25 cellular contexts compared by ENCODE assay signal in the genomic region with DNA sequence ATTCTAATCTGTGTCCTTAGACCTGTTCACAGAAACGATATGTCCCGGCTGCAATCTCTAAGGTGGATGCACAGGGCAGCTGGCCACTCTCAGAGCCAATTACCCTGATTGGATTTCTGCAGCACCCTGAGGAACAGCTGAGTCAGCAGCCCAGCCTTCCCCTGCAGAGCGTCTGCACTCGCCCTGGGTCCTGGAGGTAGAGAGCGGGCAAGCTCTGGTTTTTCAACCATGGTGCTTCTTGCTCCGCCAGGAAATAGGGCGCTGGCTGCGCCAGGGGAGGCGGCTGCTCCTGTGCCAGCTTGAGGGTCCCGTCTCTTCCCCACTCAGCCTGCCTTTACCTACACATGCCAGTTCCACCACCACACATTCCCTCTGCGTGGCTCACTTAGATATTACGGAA. TPM values are rescaled to one million over a fixed set of nuclear protein-coding genes. Genes with fewer than 3 reads are reported as not detected.
A peak's percentile ranks its signal among the peaks of the same experiment; 100 is the strongest.
DNase-seq lines count a peak whose midpoint lies in the region; ATAC-seq, FAIRE-seq and TF ChIP-seq lines count a peak whose summit lies in the region.
"Had no signal": no experiment of that assay in that cellular context is flagged by ENCODE, and none has a peak within 500 bp of the region (broad histone marks: within the 10 kb centered on the region; RNA-seq: fewer than 3 reads in every experiment).

No MANE protein-coding gene starts in this region.

- H3K27me3 ChIP-seq in HepG2 (ENCODE audit: control insufficient read depth in 1 of 2, insufficient read depth in 2 of 2, low read length in 2 of 2), result no peaks in the 10 kb centered on the region
- no peaks in the 10 kb centered on the region for H3K27me3 ChIP-seq in spleen (replicated peaks in 1 of 7)
- H3K27me3 ChIP-seq: MG63 had no signal

- H3K4me2 ChIP-seq in HepG2 (ENCODE audit: low read depth, low read length), result no peak overlapping the region

- H3K27ac Mint-ChIP-seq in chondrocyte (ENCODE audit: unreplicated experiment), result no peak overlapping the region
- H3K27ac Mint-ChIP-seq: B cell; CD8-positive, alpha-beta T cell had no signal

- TF ChIP-seq EP300 in HepG2 (IDR thresholded peaks at IDR 0.05; ENCODE audit: low read depth in 2 of 2, low read length in 2 of 2) (no peak), HepG2 (CRISPR knock-in tag; IDR thresholded peaks at IDR 0.05; ENCODE audit: borderline replicate concordance) (no peak)

- peaks cover 15 to 51% of the 10 kb centered on the region in 2 experiments for H3K36me3 ChIP-seq in HepG2 (replicated peaks in 1 of 2; ENCODE audit: control insufficient read depth in 1 of 2, insufficient read depth in 2 of 2, low read length in 2 of 2)
- peaks cover under 1 to 100% (median 77%) of the 10 kb centered on the region in 6 donors for H3K36me3 ChIP-seq in spleen

- H3K27me3 Mint-ChIP-seq in chondrocyte (ENCODE audit: low read depth), result no peaks in the 10 kb centered on the region
- H3K27me3 Mint-ChIP-seq: B cell had no signal

- no peak for TF ChIP-seq POLR2A in HepG2 (IDR thresholded peaks at IDR 0.05; ENCODE audit: insufficient read depth in 1 of 2, low read depth in 2 of 2, low read length in 2 of 2)
- TF ChIP-seq POLR2A in spleen (IDR thresholded peaks at IDR 0.05), result no peak

- 100% methylated on average over 9 of the region's 12 CpGs for WGBS in HepG2 (ENCODE audit: low lambda C conversion rate)
- 87 to 97% (median 91%) methylated on average over 12 of the region's 12 CpGs for WGBS in spleen, 5 donors

- intact Hi-C loops in left ventricle myocardium superior (cut with micrococcal nuclease), result no loop called here
- intact Hi-C loops in left cardiac atrium (cut with DNase I), result no loop called here
- intact Hi-C loops in HepG2 (cut with micrococcal nuclease; ENCODE audit: unreplicated experiment), result no loop called here
- intact Hi-C loops in spleen (cut with DNase I; ENCODE audit: low total_unique reads), result no loop called here

- H3K9me3 ChIP-seq in HepG2 (ENCODE audit: low read length), result no peaks in the 10 kb centered on the region
- no peaks in the 10 kb centered on the region for H3K9me3 ChIP-seq in spleen
- H3K9me3 ChIP-seq: Caco-2, MG63 had no signal

- H4K20me1 ChIP-seq in HepG2 (ENCODE audit: insufficient read depth, low read length), result no peaks in the 10 kb centered on the region

- ATAC-seq in left ventricle myocardium superior, result peak; percentile 13
- ATAC-seq in left cardiac atrium, result no peak
- ATAC-seq in HepG2, result no peak
- ATAC-seq: CD8-positive, alpha-beta T cell; GM12878; PC-3 had no signal

- FAIRE-seq in HepG2 (lab: Jason Lieb, UNC), result no peak
- FAIRE-seq: G401.6, GM12878, H54 had no signal

- no peaks in the 10 kb centered on the region for H3K4me1 Mint-ChIP-seq in chondrocyte (ENCODE audit: low read depth)

- H2AFZ ChIP-seq in HepG2 (ENCODE audit: low read length), result no peak overlapping the region

- no peak for TF ChIP-seq RAD21 in HepG2 (CRISPR knock-in tag; IDR thresholded peaks at IDR 0.05)

- peaks cover 51% of the 10 kb centered on the region for H3K36me3 Mint-ChIP-seq in chondrocyte (ENCODE audit: low read depth)

- H3K27ac ChIP-seq in HepG2 (ENCODE audit: extremely low read length, insufficient read depth, low read length), result no peak overlapping the region
- no peak overlapping the region for H3K27ac ChIP-seq in spleen
- H3K27ac ChIP-seq: C4-2B had no signal

- TF ChIP-seq CTCF in chondrocyte (IDR thresholded peaks at IDR 0.05), result no peak
- no peak for TF ChIP-seq CTCF in HepG2 (CRISPR knock-in tag; IDR thresholded peaks at IDR 0.05)
- no peak for TF ChIP-seq CTCF in spleen (IDR thresholded peaks at IDR 0.05 in 8 of 11, conservative IDR thresholded peaks at IDR 0.05 in 3 of 11)

- CTCF ChIA-PET in HepG2 (lab: Yijun Ruan, JAX; ENCODE audit: low intra/inter-chr PET ratio, low total read pairs), result no interaction called here

- in situ Hi-C loops in HepG2 (cut with HindIII; ENCODE audit: extremely low pct_ligation_motif_present, low pct_unique_long_range_greater_than_20kb), result no loop called here

- DNase-seq in left ventricle myocardium superior (no peak), left cardiac atrium (no peak), chondrocyte (ENCODE audit: low spot score) (peak; percentile 75), HepG2 (ENCODE audit: low spot score) (no peak), spleen (peak; percentile 60), NCI-H187 treated with DMSO at 0.1 percent for 48 hours (lab: John Stamatoyannopoulos, UW) (no peak), NCI-H2029 treated with DMSO at 0.1 percent for 48 hours (lab: John Stamatoyannopoulos, UW) (no peak), NCI-H187 (lab: John Stamatoyannopoulos, UW) (no peak)
- DNase-seq: Caco-2; CD8-positive, alpha-beta T cell; KG1; MG63; NCI-H2081 treated with DMSO at 0.1 percent for 48 hours; NCI-H2171; NCI-H226; NCI-H510A; NCI-H69; NK-92 treated with Interleukin-12 subunit alpha and Interleukin-12 subunit beta, amount 100 ng/mL, for 24 hours; PC-3; SHP77 had no signal

- BruUV-seq in HepG2 (replicated peaks; lab: Mats Ljungman, UMichigan), result no TSS peak

- H3K79me2 ChIP-seq in HepG2 (ENCODE audit: insufficient read depth, low read length), result no peaks in the 10 kb centered on the region

- peaks cover 10% of the 10 kb centered on the region for H3K4me1 ChIP-seq in HepG2 (ENCODE audit: insufficient read depth, low read length)
- H3K4me1 ChIP-seq in spleen, result no peaks in the 10 kb centered on the region
- H3K4me1 ChIP-seq: Caco-2 had no signal

- H3K9me3 Mint-ChIP-seq in chondrocyte (ENCODE audit: low read depth), result peaks cover 8% of the 10 kb centered on the region
- H3K9me3 Mint-ChIP-seq: CD8-positive, alpha-beta T cell had no signal

- no peak overlapping the region for H3K4me3 Mint-ChIP-seq in chondrocyte (ENCODE audit: unreplicated experiment)
- H3K4me3 Mint-ChIP-seq: B cell; CD8-positive, alpha-beta T cell had no signal

- H3K4me3 ChIP-seq in HepG2 (replicated peaks in 1 of 3; ENCODE audit: insufficient read depth in 1 of 3, low read depth in 2 of 3, low read length in 3 of 3) (no peak overlapping the region), spleen (no peak overlapping the region)
- H3K4me3 ChIP-seq: GM12878, MG63 had no signal

- H3K9ac ChIP-seq in HepG2 (ENCODE audit: insufficient read depth, low read depth, low read length), result no peak overlapping the region

- POLR2A ChIA-PET in HepG2 (lab: Yijun Ruan, JAX), result interaction anchor here (1.0 kb wide), 1 partner anchor 19 kb away, joined by 3 read pairs; the partner anchor contains the start of gene NDUFS6

RNA-seq across cellular contexts. Expression of gene NDUFS6, which starts 19.2 kb away (rescaled TPM):
- 128 TPM for total RNA-seq in left ventricle myocardium superior
- total RNA-seq in left cardiac atrium, result 10 to 100 TPM; 84.2 to 86.1 TPM
- 23.7 to 31.3 TPM (median 25.7 TPM) in 3 replicates for total RNA-seq in chondrocyte
- total RNA-seq in HepG2 (2016; rRNA removed; fragmentation: Illumina TruSeq; extraction: Trizol), result 50.4 and 63.7 TPM in 2 replicates
- 15.2 and 15.4 TPM in 2 replicates for total RNA-seq in HepG2 (2016; cell fraction: cytosol; rRNA removed; fragmentation: Illumina TruSeq; extraction: Trizol; ENCODE audit: low read depth)
- total RNA-seq in HepG2 (2016; cell fraction: insoluble cytoplasmic fraction; rRNA removed; fragmentation: Illumina TruSeq; extraction: Trizol), result 53.0 and 63.5 TPM in 2 replicates
- 25.8 and 27.4 TPM in 2 replicates for total RNA-seq in HepG2 (2016; cell fraction: membrane; rRNA removed; fragmentation: Illumina TruSeq; extraction: Trizol)
- total RNA-seq in HepG2 (2016; cell fraction: nucleus; rRNA removed; fragmentation: Illumina TruSeq; extraction: Trizol), result 17.5 and 20.2 TPM in 2 replicates
- polyA plus RNA-seq in HepG2 (2011; rRNA removed), result 22.2 and 23.7 TPM in 2 replicates
- polyA plus RNA-seq in HepG2 (2011; cell fraction: cytosol; rRNA removed), result 72.6 and 97.8 TPM in 2 replicates
- polyA plus RNA-seq in HepG2 (2011; cell fraction: nucleus; rRNA removed), result 21.7 and 33.4 TPM in 2 replicates
- 46.4 and 50.3 TPM in 2 replicates for polyA plus RNA-seq in HepG2 (2012)
- 27.6 and 35.6 TPM in 2 replicates for polyA plus RNA-seq in HepG2 (2016; cell fraction: cytosol; fragmentation: Illumina TruSeq; extraction: Trizol; ENCODE audit: low read depth)
- polyA plus RNA-seq in HepG2 (2016; cell fraction: insoluble cytoplasmic fraction; fragmentation: Illumina TruSeq; extraction: Trizol; ENCODE audit: low read depth), result 110 and 131 TPM in 2 replicates
- polyA plus RNA-seq in HepG2 (2016; cell fraction: membrane; fragmentation: Illumina TruSeq; extraction: Trizol; ENCODE audit: low read depth), result 36.7 and 40.8 TPM in 2 replicates
- 54.4 and 56.6 TPM in 2 replicates for polyA plus RNA-seq in HepG2 (2016; cell fraction: nucleus; fragmentation: Illumina TruSeq; extraction: Trizol; ENCODE audit: insufficient read depth, low read depth)
- polyA minus RNA-seq in HepG2 (2011; rRNA and poly(A)+ RNA removed; ENCODE audit: low replicate concordance), result 9.7 and 41.7 TPM in 2 replicates
- 11.4 and 22.6 TPM in 2 replicates for polyA minus RNA-seq in HepG2 (2011; cell fraction: cytosol; rRNA and poly(A)+ RNA removed)
- polyA minus RNA-seq in HepG2 (2011; cell fraction: nucleus; rRNA and poly(A)+ RNA removed), result 8.5 and 11.5 TPM in 2 replicates
- total RNA-seq in spleen, result 10 to 100 TPM; 18.2 to 38.4 (median 25.1) TPM
- 10 to 100 TPM; 36.7 to 74.2 (median 49.3) TPM for polyA plus RNA-seq in spleen

RNA-seq across cellular contexts. Expression of gene MRPL36, which starts 20.7 kb away (rescaled TPM):
- 66.7 TPM for total RNA-seq in left ventricle myocardium superior
- total RNA-seq in left cardiac atrium, result 10 to 100 TPM; 47.3 to 50.9 TPM
- total RNA-seq in chondrocyte, result 37.4 to 50.8 TPM (median 48.3 TPM) in 3 replicates
- 113 and 135 TPM in 2 replicates for total RNA-seq in HepG2 (2016; rRNA removed; fragmentation: Illumina TruSeq; extraction: Trizol)
- total RNA-seq in HepG2 (2016; cell fraction: cytosol; rRNA removed; fragmentation: Illumina TruSeq; extraction: Trizol; ENCODE audit: low read depth), result 108 and 113 TPM in 2 replicates
- 108 and 154 TPM in 2 replicates for total RNA-seq in HepG2 (2016; cell fraction: insoluble cytoplasmic fraction; rRNA removed; fragmentation: Illumina TruSeq; extraction: Trizol)
- total RNA-seq in HepG2 (2016; cell fraction: membrane; rRNA removed; fragmentation: Illumina TruSeq; extraction: Trizol), result 76.0 and 81.1 TPM in 2 replicates
- 37.1 and 47.0 TPM in 2 replicates for total RNA-seq in HepG2 (2016; cell fraction: nucleus; rRNA removed; fragmentation: Illumina TruSeq; extraction: Trizol)
- 70.5 and 71.3 TPM in 2 replicates for polyA plus RNA-seq in HepG2 (2011; rRNA removed)
- 65.9 and 74.3 TPM in 2 replicates for polyA plus RNA-seq in HepG2 (2011; cell fraction: cytosol; rRNA removed)
- polyA plus RNA-seq in HepG2 (2011; cell fraction: nucleus; rRNA removed), result 25.2 and 29.0 TPM in 2 replicates
- 59.1 and 65.6 TPM in 2 replicates for polyA plus RNA-seq in HepG2 (2012)
- 88.2 and 98.8 TPM in 2 replicates for polyA plus RNA-seq in HepG2 (2016; cell fraction: cytosol; fragmentation: Illumina TruSeq; extraction: Trizol; ENCODE audit: low read depth)
- 150 and 160 TPM in 2 replicates for polyA plus RNA-seq in HepG2 (2016; cell fraction: insoluble cytoplasmic fraction; fragmentation: Illumina TruSeq; extraction: Trizol; ENCODE audit: low read depth)
- 60.1 and 66.8 TPM in 2 replicates for polyA plus RNA-seq in HepG2 (2016; cell fraction: membrane; fragmentation: Illumina TruSeq; extraction: Trizol; ENCODE audit: low read depth)
- polyA plus RNA-seq in HepG2 (2016; cell fraction: nucleus; fragmentation: Illumina TruSeq; extraction: Trizol; ENCODE audit: insufficient read depth, low read depth), result 65.9 and 77.9 TPM in 2 replicates
- polyA minus RNA-seq in HepG2 (2011; rRNA and poly(A)+ RNA removed; ENCODE audit: low replicate concordance), result 30.3 and 163 TPM in 2 replicates
- polyA minus RNA-seq in HepG2 (2011; cell fraction: cytosol; rRNA and poly(A)+ RNA removed), result 21.5 and 22.2 TPM in 2 replicates
- polyA minus RNA-seq in HepG2 (2011; cell fraction: nucleus; rRNA and poly(A)+ RNA removed), result 21.4 and 25.5 TPM in 2 replicates
- 10 to 100 TPM; 20.3 to 45.0 (median 22.0) TPM for total RNA-seq in spleen
- 10 to 100 TPM; 59.3 to 77.3 (median 66.2) TPM for polyA plus RNA-seq in spleen

Comparison
In these comparisons a context has a peak if more than half of its experiments do, and no peak if none do; other contexts are left out.
1. DNase-seq: peak in chondrocyte (single experiment) and spleen (single experiment); none in left ventricle myocardium superior (single experiment), left cardiac atrium (single experiment), HepG2 (single experiment), NCI-H187 treated with DMSO at 0.1 percent for 48 hours (single experiment), NCI-H2029 treated with DMSO at 0.1 percent for 48 hours (single experiment) and NCI-H187 (0 of 2).